In genomic region chr12:120241561-120242274, GRCh38 we compare ENCODE assay signal across 1 cellular context.
TF ChIP-seq lines count a peak whose summit lies in the region.

No MANE protein-coding gene starts in this region.

TF ChIP-seq in endothelial cell of umbilical vein, 7 proteins besides CTCF, POLR2A, EP300 and RAD21:
- no peak for TF ChIP-seq JUN (IDR thresholded peaks at IDR 0.05; ENCODE audit: borderline replicate concordance, insufficient read depth, insufficient read length, low read depth)
- no peak for TF ChIP-seq MYC (IDR thresholded peaks at IDR 0.05; ENCODE audit: low read depth, low read length)
- no peak for TF ChIP-seq EZH2 (IDR thresholded peaks at IDR 0.05; ENCODE audit: borderline replicate concordance, low read depth, low read length, severe bottlenecking)
- no peak for TF ChIP-seq MAX (IDR thresholded peaks at IDR 0.05; ENCODE audit: insufficient read depth, insufficient read length)
- TF ChIP-seq FOS (IDR thresholded peaks at IDR 0.05; ENCODE audit: borderline replicate concordance, insufficient read depth, low read length): no peak
- TF ChIP-seq GATA2 (IDR thresholded peaks at IDR 0.05; ENCODE audit: insufficient read depth, insufficient read length, low read depth, low read length): no peak
- no peak for TF ChIP-seq POLR2AphosphoS5 (IDR thresholded peaks at IDR 0.05; ENCODE audit: insufficient read depth, low read depth, low read length)
